Comparison of ENCODE assay signal across 1 cellular context in genomic region chr10:123133511-123133910, GRCh38.
A peak's percentile ranks its signal among the peaks of the same experiment; 100 is the strongest.
TF ChIP-seq lines count a peak whose summit lies in the region.

No MANE protein-coding gene starts in this region.

TF ChIP-seq in H1, 55 proteins besides CTCF, POLR2A, EP300 and RAD21:
- TF ChIP-seq KDM4A (IDR thresholded peaks at IDR 0.05; ENCODE audit: low read depth, low read length, severe bottlenecking): peak; percentile 46
- TF ChIP-seq RBBP5 (IDR thresholded peaks at IDR 0.05; ENCODE audit: borderline replicate concordance, low read depth, low read length): no peak
- no peak for TF ChIP-seq NRF1 (IDR thresholded peaks at IDR 0.05; ENCODE audit: low read depth, low read length)
- peak; percentile 51 for TF ChIP-seq MAX (IDR thresholded peaks at IDR 0.05)
- peak; percentile 89 for TF ChIP-seq RNF2 (IDR thresholded peaks at IDR 0.05; ENCODE audit: borderline replicate concordance, low read depth, low read length, missing control alignments, poor library complexity, severe bottlenecking)
